In the genomic region with DNA sequence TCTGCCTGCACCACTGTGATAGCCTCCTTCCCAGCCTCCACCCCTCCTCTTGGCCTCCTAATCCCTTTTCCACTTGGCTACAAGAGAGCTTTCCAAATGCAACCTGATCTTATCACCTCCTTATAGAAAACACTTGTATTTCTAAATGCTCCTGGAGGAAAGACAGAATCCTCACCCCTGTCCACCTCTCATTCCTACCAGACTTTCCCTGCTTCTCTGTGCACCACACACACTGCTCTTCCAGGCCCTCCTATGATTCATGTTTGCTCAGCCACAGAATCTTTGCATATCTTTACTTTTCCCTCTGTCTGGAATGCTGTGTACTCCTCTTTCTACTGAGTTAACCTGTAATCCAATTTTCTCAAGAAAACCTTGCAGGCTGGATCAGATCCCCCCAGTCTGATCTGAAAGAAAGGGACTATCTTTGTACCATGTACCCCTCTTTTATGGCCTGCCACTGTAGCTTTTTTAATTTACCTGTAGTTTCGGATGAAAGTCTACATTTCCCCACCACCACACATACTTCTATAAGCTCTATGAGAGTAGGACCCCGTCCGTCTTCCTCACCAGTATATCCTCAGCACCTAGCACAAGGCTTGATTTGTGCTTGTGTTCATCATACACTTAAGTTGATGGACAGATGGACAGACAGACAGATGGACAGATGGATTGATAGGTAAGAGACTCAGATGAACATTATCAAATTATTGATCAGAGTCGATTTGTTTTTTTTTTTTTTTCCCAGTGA, we compare ENCODE assay signal across 9 cellular contexts.
DNase-seq lines count a peak whose midpoint lies in the region; TF ChIP-seq lines count a peak whose summit lies in the region.
"Had no signal": no experiment of that assay in that cellular context is flagged by ENCODE, and none has a peak within 500 bp of the region (broad histone marks: within the 10 kb centered on the region; RNA-seq: fewer than 3 reads in every experiment).

No MANE protein-coding gene starts in this region.

- no peak overlapping the region for H3K4me3 Mint-ChIP-seq in chondrocyte (ENCODE audit: unreplicated experiment)
- no peak overlapping the region for H3K4me3 Mint-ChIP-seq in nephron progenitor cell

- no peak overlapping the region for H3K4me3 ChIP-seq in adrenal gland

- H3K27me3 Mint-ChIP-seq in chondrocyte (ENCODE audit: low read depth) (no peaks in the 10 kb centered on the region), nephron progenitor cell (ENCODE audit: low read depth, poor library complexity) (peaks cover 12% of the 10 kb centered on the region)

- peaks cover 0 to 25% of the 10 kb centered on the region in 2 donors for H3K4me1 ChIP-seq in adrenal gland (replicated peaks in 1 of 2)

- no peaks in the 10 kb centered on the region for H3K9me3 Mint-ChIP-seq in chondrocyte (ENCODE audit: low read depth)
- no peaks in the 10 kb centered on the region for H3K9me3 Mint-ChIP-seq in nephron progenitor cell

- in situ Hi-C loops in Caki2 (cut with HindIII; ENCODE audit: low pct_unique_long_range_greater_than_20kb, low sequenced_read_pairs): no loop called here

- TF ChIP-seq CTCF in chondrocyte (IDR thresholded peaks at IDR 0.05) (no peak), nephron progenitor cell (IDR thresholded peaks at IDR 0.05) (no peak), adrenal gland (IDR thresholded peaks at IDR 0.05) (no peak)

- WGBS in adrenal gland, 4 donors: 73 to 83% (median 78%) methylated on average over 4 of the region's 4 CpGs

- H3K27me3 ChIP-seq in adrenal gland: no peaks in the 10 kb centered on the region

- intact Hi-C loops in adrenal gland (cut with DNase I): no loop called here

- no peaks in the 10 kb centered on the region for H3K36me3 ChIP-seq in adrenal gland (replicated peaks in 1 of 2)

- H3K27ac Mint-ChIP-seq in chondrocyte (ENCODE audit: unreplicated experiment) (peak overlapping the region; percentile 94), nephron progenitor cell (peak overlapping the region; percentile 0)

- H3K36me3 Mint-ChIP-seq in chondrocyte (ENCODE audit: low read depth): no peaks in the 10 kb centered on the region
- no peaks in the 10 kb centered on the region for H3K36me3 Mint-ChIP-seq in nephron progenitor cell (ENCODE audit: low read depth)

- H3K4me1 Mint-ChIP-seq in chondrocyte (ENCODE audit: low read depth) (peaks cover 56% of the 10 kb centered on the region), nephron progenitor cell (peaks cover 28% of the 10 kb centered on the region)

- H3K27ac ChIP-seq in adrenal gland: no peak overlapping the region

- H3K9me3 ChIP-seq in adrenal gland (replicated peaks in 1 of 3): no peaks in the 10 kb centered on the region

- no peak for TF ChIP-seq POLR2A in adrenal gland (IDR thresholded peaks at IDR 0.05)

- DNase-seq in Caki2 (ENCODE audit: low read depth): peak; percentile 51
- DNase-seq in NCI-H226: peak; percentile 90
- DNase-seq in chondrocyte (ENCODE audit: low spot score): no peak
- DNase-seq in nephron progenitor cell: no peak
- no peak for DNase-seq in NCI-H1436 (lab: John Stamatoyannopoulos, UW)
- no peak for DNase-seq in activated CD4-positive, alpha-beta T cell treated with anti-CD3 and anti-CD28 coated beads, Interleukin-2, amount 50 U/mL, for 4 hours
- DNase-seq in adrenal gland: no peak
- DNase-seq in NCI-H2081 (lab: John Stamatoyannopoulos, UW): no peak
- DNase-seq: NCI-H510A treated with DMSO at 0.1 percent for 48 hours had no signal

Comparison
In these comparisons a context has a peak if more than half of its experiments do, and no peak if none do; other contexts are left out.
1. DNase-seq: peak in Caki2 (single experiment) and NCI-H226 (single experiment); none in chondrocyte (single experiment), nephron progenitor cell (single experiment), NCI-H1436 (single experiment), activated CD4-positive, alpha-beta T cell treated with anti-CD3 and anti-CD28 coated beads, Interleukin-2, amount 50 U/mL, for 4 hours (0 of 2), adrenal gland (0 of 7) and NCI-H2081 (0 of 2).